1 cellular context compared by ENCODE assay signal in genomic region chr1:87851490-87851889, GRCh38.
TF ChIP-seq lines count a peak whose summit lies in the region.

No MANE protein-coding gene starts in this region.

TF ChIP-seq in HEK293, 187 proteins besides CTCF, POLR2A, EP300 and RAD21 (continued from another document):
- TF ChIP-seq KLF1 (tag by site-specific recombination; IDR thresholded peaks at IDR 0.05) (peak; percentile 27; the same call in 1 of the 2 replicates), GLI2 (tag by site-specific recombination; IDR thresholded peaks at IDR 0.05; ENCODE audit: borderline replicate concordance, low read depth) (0 out of 2 replicates have a peak, but pooled peaks have one; percentile 25), BCL11B (tag by site-specific recombination; IDR thresholded peaks at IDR 0.05; ENCODE audit: low read depth) (no peak), ZNF843 (tag by site-specific recombination; IDR thresholded peaks at IDR 0.05) (peak; percentile 67), ZNF202 (tag by site-specific recombination; IDR thresholded peaks at IDR 0.05; ENCODE audit: borderline replicate concordance) (no peak), MZF1 (tag by site-specific recombination; IDR thresholded peaks at IDR 0.05; ENCODE audit: borderline replicate concordance) (peak; percentile 77; the same call in 1 of the 2 replicates), ZNF624 (tag by site-specific recombination; IDR thresholded peaks at IDR 0.05) (no peak), ZNF404 (tag by site-specific recombination; IDR thresholded peaks at IDR 0.05) (no peak), FEZF1 (tag by site-specific recombination; IDR thresholded peaks at IDR 0.05) (peak; percentile 80; the same call in 1 of the 2 replicates), ZNF664 (tag by site-specific recombination; IDR thresholded peaks at IDR 0.05) (no peak), MYNN (tag by site-specific recombination; IDR thresholded peaks at IDR 0.05; ENCODE audit: borderline replicate concordance) (no peak), GFI1B (tag by site-specific recombination; IDR thresholded peaks at IDR 0.05) (peak; percentile 61; the same call in 1 of the 2 replicates), ZNF221 (tag by site-specific recombination; IDR thresholded peaks at IDR 0.05; ENCODE audit: borderline replicate concordance) (no peak), PRDM6 (tag by site-specific recombination; IDR thresholded peaks at IDR 0.05) (0 out of 2 replicates have a peak, but pooled peaks have one; percentile 6), GLIS1 (tag by site-specific recombination; IDR thresholded peaks at IDR 0.05) (peak; percentile 62; the same call in 1 of the 2 replicates), ZBTB21 (tag by site-specific recombination; IDR thresholded peaks at IDR 0.05) (no peak), PRDM4 (tag by site-specific recombination; IDR thresholded peaks at IDR 0.05) (peak; percentile 46; the same call in 1 of the 2 replicates), YY2 (tag by site-specific recombination; IDR thresholded peaks at IDR 0.05) (no peak), ZXDB (tag by site-specific recombination; IDR thresholded peaks at IDR 0.05) (peak; percentile 23; the same call in 1 of the 2 replicates), ZNF629 (tag by site-specific recombination; IDR thresholded peaks at IDR 0.05) (0 out of 2 replicates have a peak, but pooled peaks have one; percentile 8), SP2 (tag by site-specific recombination; IDR thresholded peaks at IDR 0.05) (no peak), ZNF768 (tag by site-specific recombination; IDR thresholded peaks at IDR 0.05) (no peak)
- TF ChIP-seq, protein P1, sequence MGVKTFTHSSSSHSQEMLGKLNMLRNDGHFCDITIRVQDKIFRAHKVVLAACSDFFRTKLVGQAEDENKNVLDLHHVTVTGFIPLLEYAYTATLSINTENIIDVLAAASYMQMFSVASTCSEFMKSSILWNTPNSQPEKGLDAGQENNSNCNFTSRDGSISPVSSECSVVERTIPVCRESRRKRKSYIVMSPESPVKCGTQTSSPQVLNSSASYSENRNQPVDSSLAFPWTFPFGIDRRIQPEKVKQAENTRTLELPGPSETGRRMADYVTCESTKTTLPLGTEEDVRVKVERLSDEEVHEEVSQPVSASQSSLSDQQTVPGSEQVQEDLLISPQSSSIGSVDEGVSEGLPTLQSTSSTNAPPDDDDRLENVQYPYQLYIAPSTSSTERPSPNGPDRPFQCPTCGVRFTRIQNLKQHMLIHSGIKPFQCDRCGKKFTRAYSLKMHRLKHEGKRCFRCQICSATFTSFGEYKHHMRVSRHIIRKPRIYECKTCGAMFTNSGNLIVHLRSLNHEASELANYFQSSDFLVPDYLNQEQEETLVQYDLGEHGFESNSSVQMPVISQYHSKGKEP (tag by site-specific recombination; IDR thresholded peaks at IDR 0.05), result peak; percentile 32; the same call in 1 of the 2 replicates
